23 cellular contexts compared by ENCODE assay signal in genomic region chr9:71349218-71349617, GRCh38.
DNase-seq lines count a peak whose midpoint lies in the region; ATAC-seq, FAIRE-seq and TF ChIP-seq lines count a peak whose summit lies in the region.
"Had no signal": no experiment of that assay in that cellular context is flagged by ENCODE, and none has a peak within 500 bp of the region (broad histone marks: within the 10 kb centered on the region; RNA-seq: fewer than 3 reads in every experiment).

No MANE protein-coding gene starts in this region.

- no peak for FAIRE-seq in RCC 7860 (lab: Jason Lieb, UNC)
- FAIRE-seq: K562, kidney had no signal

- H3K4me3 ChIP-seq in fibroblast of pulmonary artery (replicated peaks; ENCODE audit: low read depth, low read length) (no peak overlapping the region), retinal pigment epithelial cell (ENCODE audit: low read length) (no peak overlapping the region)
- H3K4me3 ChIP-seq: breast epithelium, K562, tibial artery had no signal

- peak; percentile 64 for DNase-seq in EL
- peak; percentile 69 for DNase-seq in RCC 7860 (ENCODE audit: low spot score)
- peak; percentile 64 for DNase-seq in fibroblast of pulmonary artery (ENCODE audit: low read depth)
- DNase-seq in retinal pigment epithelial cell (ENCODE audit: low read depth) = peak; percentile 59
- no peak for DNase-seq in activated T-cell treated with anti-CD3 and anti-CD28 coated beads, Interleukin-2, amount 50 U/mL, for 1 hour
- DNase-seq in foreskin melanocyte = no peak
- DNase-seq: activated CD4-positive, alpha-beta T cell treated with anti-CD3 and anti-CD28 coated beads for 48 hours; activated naive CD8-positive, alpha-beta T cell treated with anti-CD3 and anti-CD28 coated beads for 36 hours; Caco-2; kidney; naive thymus-derived CD8-positive, alpha-beta T cell; NCI-H1694 treated with DMSO at 0.1 percent for 48 hours; NCI-H82; OCI-M1; SHP77 treated with DMSO at 0.1 percent for 48 hours; stimulated activated CD4-positive, alpha-beta T cell treated with anti-CD3 and anti-CD28 coated beads, Interleukin-2, amount 100 ng/mL, for 24 hours; stimulated activated naive CD4-positive, alpha-beta T cell treated with Interleukin-2 at 50 U/mL for 16 hours; T-cell; tibial artery had no signal

- no peak for TF ChIP-seq CTCF in fibroblast of pulmonary artery (IDR thresholded peaks at IDR 0.05; ENCODE audit: low read length, missing control alignments)
- no peak for TF ChIP-seq CTCF in retinal pigment epithelial cell (conservative IDR thresholded peaks at IDR 0.05; ENCODE audit: low read depth, low read length)

- no peak for ATAC-seq in GM18858 (IDR thresholded peaks at IDR 0.05; ENCODE audit: unreplicated experiment)
- ATAC-seq in GM19455 (IDR thresholded peaks at IDR 0.05; ENCODE audit: unreplicated experiment) = no peak
- ATAC-seq: K562; naive thymus-derived CD8-positive, alpha-beta T cell; T-cell had no signal

Comparison
In these comparisons a context has a peak if more than half of its experiments do, and no peak if none do; other contexts are left out.
1. DNase-seq: peak in EL (single experiment), RCC 7860 (single experiment), fibroblast of pulmonary artery (single experiment) and retinal pigment epithelial cell (single experiment); none in activated T-cell treated with anti-CD3 and anti-CD28 coated beads, Interleukin-2, amount 50 U/mL, for 1 hour (single experiment) and foreskin melanocyte (single experiment).